1 cellular context compared by ENCODE assay signal in the genomic region with DNA sequence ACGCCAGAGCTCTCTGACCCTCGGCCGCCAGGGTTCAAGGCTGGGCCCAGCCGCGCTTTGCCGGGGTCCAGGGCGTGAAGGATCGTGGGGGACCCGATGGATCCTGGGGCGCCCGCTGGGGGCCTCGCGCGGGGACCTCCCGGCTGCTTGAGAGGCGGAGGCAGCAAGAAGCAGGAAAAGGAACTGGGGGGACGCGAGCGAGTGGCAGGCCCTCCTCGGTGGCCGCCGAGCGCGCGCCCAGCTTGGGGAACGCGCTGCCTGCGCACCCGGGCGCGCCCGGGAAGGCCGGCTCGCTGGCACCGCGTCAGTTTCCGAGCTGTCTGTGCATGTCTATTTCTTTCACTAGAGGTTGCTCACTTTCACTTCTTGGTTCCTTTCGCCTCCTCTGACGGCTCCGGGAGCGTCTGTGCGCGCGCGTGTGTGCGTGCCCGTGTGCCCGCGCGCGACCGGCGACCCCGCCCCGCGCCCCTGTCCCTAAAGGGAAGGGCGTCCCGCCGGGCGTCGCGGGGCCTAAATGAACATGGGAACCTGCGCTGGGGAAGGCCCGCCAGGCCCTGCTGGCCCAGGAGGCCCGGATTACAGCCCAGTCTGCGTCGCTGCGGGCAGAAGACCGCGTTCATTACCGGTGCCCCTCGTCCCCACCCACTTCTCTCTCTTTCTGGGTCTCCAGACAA.
A peak's percentile ranks its signal among the peaks of the same experiment; 100 is the strongest.
TF ChIP-seq lines count a peak whose summit lies in the region.

No MANE protein-coding gene starts in this region.

TF ChIP-seq in H1, 55 proteins besides CTCF, POLR2A, EP300 and RAD21 (continued from another document):
- TF ChIP-seq KDM4A (IDR thresholded peaks at IDR 0.05; ENCODE audit: low read depth, low read length, severe bottlenecking) (peak; percentile 83), SUZ12 (IDR thresholded peaks at IDR 0.05; ENCODE audit: low read length) (0 out of 2 replicates have a peak, but pooled peaks have one; percentile 35), ASH2L (IDR thresholded peaks at IDR 0.05; ENCODE audit: low read length) (peak; percentile 85)
